In genomic region chr20:24653306-24653705, GRCh38 we compare ENCODE assay signal across 24 cellular contexts.
DNase-seq lines count a peak whose midpoint lies in the region; ATAC-seq, FAIRE-seq and TF ChIP-seq lines count a peak whose summit lies in the region.
"Had no signal": no experiment of that assay in that cellular context is flagged by ENCODE, and none has a peak within 500 bp of the region (broad histone marks: within the 10 kb centered on the region; RNA-seq: fewer than 3 reads in every experiment).

No MANE protein-coding gene starts in this region.

- no peaks in the 10 kb centered on the region for H3K79me2 ChIP-seq in smooth muscle cell (ENCODE audit: low read depth)

- H3F3A ChIP-seq in smooth muscle cell (ENCODE audit: low read depth) = peaks cover 14% of the 10 kb centered on the region

- peak overlapping the region; percentile 64 for H3K4me2 ChIP-seq in smooth muscle cell

- H2AFZ ChIP-seq in smooth muscle cell (ENCODE audit: low read depth) = no peak overlapping the region

- H3K4me3 ChIP-seq in smooth muscle cell = no peak overlapping the region
- H3K4me3 ChIP-seq: adrenal gland, tibial nerve had no signal

- FAIRE-seq in RCC 7860 (lab: Jason Lieb, UNC) = peak; percentile 84
- FAIRE-seq: A204.1 had no signal

- DNase-seq in activated effector memory CD4-positive, alpha-beta T cell treated with anti-CD3 and anti-CD28 coated beads, Interleukin-2, amount 50 U/mL, for 16 hours = peak; percentile 51
- no peak for DNase-seq in activated effector memory CD4-positive, alpha-beta T cell treated with Interleukin-2 at 50 U/mL for 16 hours
- peak; percentile 91 for DNase-seq in RCC 7860 (ENCODE audit: low spot score)
- DNase-seq in hepatic stellate cell (ENCODE audit: low spot score) = peak; percentile 42
- DNase-seq in smooth muscle cell (lab: John Stamatoyannopoulos, UW; ENCODE audit: unreplicated experiment) = no peak
- DNase-seq in SKM-1 (lab: John Stamatoyannopoulos, UW; ENCODE audit: unreplicated experiment) = no peak
- DNase-seq in NCI-H524 treated with DMSO at 0.1 percent for 48 hours (lab: John Stamatoyannopoulos, UW) = no peak
- DNase-seq: activated B cell treated with CpG ODN at 0.5 μM for 24 hours; adrenal gland; CD4-positive, CD25-positive, alpha-beta regulatory T cell; cerebellar nuclear complex; DMS153; effector memory CD4-positive, alpha-beta T cell; glutamatergic neuron; GOT3; mammary epithelial cell; NCI-H2029; NCI-H446 treated with DMSO at 0.1 percent for 48 hours; SHP77; stimulated activated naive CD4-positive, alpha-beta T cell treated with Interleukin-2 at 50 U/mL for 16 hours; T-helper 17 cell had no signal

- no peak for ATAC-seq in GM21381 (IDR thresholded peaks at IDR 0.05; ENCODE audit: unreplicated experiment)
- ATAC-seq: T-helper 17 cell had no signal

- no peaks in the 10 kb centered on the region for H4K20me1 ChIP-seq in smooth muscle cell (ENCODE audit: low read depth)

- WGBS in smooth muscle cell (ENCODE audit: low lambda C conversion rate) = 9% methylated on average over 5 of the region's 5 CpGs

- H3K36me3 ChIP-seq in smooth muscle cell (ENCODE audit: low read depth) = no peaks in the 10 kb centered on the region
- H3K36me3 ChIP-seq: adrenal gland, tibial nerve had no signal

- peak overlapping the region; percentile 45 for H3K9ac ChIP-seq in smooth muscle cell (ENCODE audit: low read depth)

- H3K27me3 ChIP-seq in smooth muscle cell (ENCODE audit: low read depth) = no peaks in the 10 kb centered on the region
- H3K27me3 ChIP-seq: adrenal gland, tibial nerve had no signal

- TF ChIP-seq CTCF in smooth muscle cell (IDR thresholded peaks at IDR 0.05; ENCODE audit: borderline replicate concordance, insufficient read depth, poor library complexity, severe bottlenecking) = no peak

- peaks cover 12% of the 10 kb centered on the region for H3K4me1 ChIP-seq in smooth muscle cell (ENCODE audit: low read depth)
- H3K4me1 ChIP-seq: adrenal gland, tibial nerve had no signal

- H3K9me3 ChIP-seq in smooth muscle cell (replicated peaks; ENCODE audit: low read depth) = no peaks in the 10 kb centered on the region
- H3K9me3 ChIP-seq: adrenal gland, tibial nerve had no signal

- H3K27ac ChIP-seq in smooth muscle cell (ENCODE audit: low read depth) = peak overlapping the region; percentile 74
- H3K27ac ChIP-seq: adrenal gland, tibial nerve had no signal

Comparison
In these comparisons a context has a peak if more than half of its experiments do, and no peak if none do; other contexts are left out.
1. DNase-seq: peak in activated effector memory CD4-positive, alpha-beta T cell treated with anti-CD3 and anti-CD28 coated beads, Interleukin-2, amount 50 U/mL, for 16 hours (single experiment), RCC 7860 (single experiment) and hepatic stellate cell (single experiment); none in activated effector memory CD4-positive, alpha-beta T cell treated with Interleukin-2 at 50 U/mL for 16 hours (single experiment), smooth muscle cell (single experiment), SKM-1 (single experiment) and NCI-H524 treated with DMSO at 0.1 percent for 48 hours (single experiment).